In genomic region chr14:41071351-41071750, GRCh38 we compare ENCODE assay signal across 9 cellular contexts.
"Had no signal": no experiment of that assay in that cellular context is flagged by ENCODE, and none has a peak within 500 bp of the region (broad histone marks: within the 10 kb centered on the region; RNA-seq: fewer than 3 reads in every experiment).

No MANE protein-coding gene starts in this region.

- H3K9me3 Mint-ChIP-seq: GM23338, H9 had no signal

- H3K27ac ChIP-seq: GM23248 had no signal

- H3K4me3 Mint-ChIP-seq: GM23338, H9, HFFc6 had no signal

- H3K4me1 Mint-ChIP-seq: GM23338, H9 had no signal

- H3K4me3 ChIP-seq: GM23248, GM23338, HAP-1 had no signal

- H3K36me3 ChIP-seq: HAP-1 had no signal

- ATAC-seq: GM23338, HCT116 had no signal

- DNase-seq: GM23248, GOT3, H7, H9, HCEC 1CT, HFFc6 had no signal

- H2AFZ ChIP-seq: GM23248, GM23338 had no signal

- H3K9ac ChIP-seq: GM23248 had no signal

- H3K9me3 ChIP-seq: HAP-1 had no signal

- H3K27ac Mint-ChIP-seq: GM23338, H9, HFFc6 had no signal

- H3K4me1 ChIP-seq: HAP-1 had no signal

- H3K4me2 ChIP-seq: GM23338 had no signal
